In genomic region chr3:186599785-186600166, GRCh38 we compare ENCODE assay signal across 26 cellular contexts. TPM values are rescaled to one million over a fixed set of nuclear protein-coding genes. Genes with fewer than 3 reads are reported as not detected.
DNase-seq lines count a peak whose midpoint lies in the region; ATAC-seq, FAIRE-seq and TF ChIP-seq lines count a peak whose summit lies in the region.
"Had no signal": no experiment of that assay in that cellular context is flagged by ENCODE, and none has a peak within 500 bp of the region (broad histone marks: within the 10 kb centered on the region; RNA-seq: fewer than 3 reads in every experiment).

No MANE protein-coding gene starts in this region.

- no peak overlapping the region for H3K4me3 Mint-ChIP-seq in Caco-2 (ENCODE audit: unreplicated experiment)
- H3K4me3 Mint-ChIP-seq in activated T-helper 1 cell treated with anti-CD3 and anti-CD28 coated beads, Interleukin-12 subunit alpha, Interleukin-12 subunit beta, Interleukin-2, Interleukin-4 antibody, amounts not matched to agents 30 ng/mL and 10 ng/mL and 1 ng/mL, durations not matched to agents 14 hours and 24 hours and 36 hours, result no peak overlapping the region
- H3K4me3 Mint-ChIP-seq: CD14-positive monocyte; CD8-positive, alpha-beta memory T cell had no signal

- DNase-seq in Caco-2, result no peak
- DNase-seq in K562 (ENCODE audit: extremely low read depth in 1 of 4, low spot score in 3 of 4), result no peak
- no peak for DNase-seq in activated T-helper 1 cell treated with anti-CD3 and anti-CD28 coated beads, Interleukin-12 subunit alpha, Interleukin-12 subunit beta, Interleukin-2, Interleukin-4 antibody, amounts not matched to agents 30 ng/mL and 10 ng/mL and 1 ng/mL, durations not matched to agents 14 hours and 24 hours and 36 hours (ENCODE audit: low spot score)
- DNase-seq: 8988T; BE2C; CD8-positive, alpha-beta memory T cell; DMS153; DND-41; Karpas-422; MV-4-11; NCI-H1105 treated with DMSO at 0.1 percent for 48 hours; NCI-H146; NCI-H1930; NCI-H2107; NCI-H446; NCI-H524 treated with DMSO at 0.1 percent for 48 hours; NCI-H774; SIG-M5 had no signal

- WGBS in K562 (ENCODE audit: insufficient coverage, low coverage, missing lambda C conversion rate), result 68% methylated on average over 2 of the region's 2 CpGs
- 41% methylated on average over 2 of the region's 2 CpGs for WGBS in liver

- H3K27ac Mint-ChIP-seq in Caco-2 (ENCODE audit: unreplicated experiment), result peak overlapping the region; percentile 96
- H3K27ac Mint-ChIP-seq in activated T-helper 1 cell treated with anti-CD3 and anti-CD28 coated beads, Interleukin-12 subunit alpha, Interleukin-12 subunit beta, Interleukin-2, Interleukin-4 antibody, amounts not matched to agents 30 ng/mL and 10 ng/mL and 1 ng/mL, durations not matched to agents 14 hours and 24 hours and 36 hours, result no peak overlapping the region
- H3K27ac Mint-ChIP-seq: CD14-positive monocyte; CD8-positive, alpha-beta memory T cell had no signal

- TSS peak; percentile 73 for BruUV-seq in Caco-2 (replicated peaks; lab: Mats Ljungman, UMichigan)
- BruUV-seq in K562 (replicated peaks; lab: Mats Ljungman, UMichigan), result no TSS peak

- H3K9ac ChIP-seq in K562 (ENCODE audit: insufficient read depth in 1 of 2, low read depth in 2 of 2, low read length in 2 of 2) (no peak overlapping the region), liver (ENCODE audit: low read depth in 1 of 2, low read length in 2 of 2) (peak overlapping the region; percentile 25 to 57)

- POLR2A ChIA-PET in Caco-2 (lab: Charles Lee) (interaction anchor here (1.0 kb wide), 1 partner anchor 30 kb away, joined by 4 read pairs; the partner anchor contains the start of gene DNAJB11), K562 (lab: Yijun Ruan, JAX) (interaction anchor here (0.8 to 1.0 kb wide), 3 partner anchors 10 to 185 kb away, joined by 3 read pairs; no protein-coding TSS in a partner anchor)

- no peaks in the 10 kb centered on the region for H3K27me3 Mint-ChIP-seq in Caco-2 (ENCODE audit: insufficient read depth, unreplicated experiment)
- peaks cover 5% of the 10 kb centered on the region for H3K27me3 Mint-ChIP-seq in activated T-helper 1 cell treated with anti-CD3 and anti-CD28 coated beads, Interleukin-12 subunit alpha, Interleukin-12 subunit beta, Interleukin-2, Interleukin-4 antibody, amounts not matched to agents 30 ng/mL and 10 ng/mL and 1 ng/mL, durations not matched to agents 14 hours and 24 hours and 36 hours (ENCODE audit: insufficient read depth)

- no peaks in the 10 kb centered on the region for H3K27me3 ChIP-seq in Caco-2 (replicated peaks; ENCODE audit: control insufficient read depth, insufficient read depth, low read length)
- H3K27me3 ChIP-seq in K562 (ENCODE audit: control insufficient read depth in 2 of 2, insufficient read depth in 2 of 2, low read length in 2 of 2), result no peaks in the 10 kb centered on the region
- H3K27me3 ChIP-seq in liver (ENCODE audit: control insufficient read depth in 4 of 4, insufficient read depth in 4 of 4, low read length in 3 of 4), result no peaks in the 10 kb centered on the region
- H3K27me3 ChIP-seq: BE2C had no signal

- H3K4me1 Mint-ChIP-seq in Caco-2 (ENCODE audit: low read depth, unreplicated experiment), result peaks cover 70% of the 10 kb centered on the region
- H3K4me1 Mint-ChIP-seq in activated T-helper 1 cell treated with anti-CD3 and anti-CD28 coated beads, Interleukin-12 subunit alpha, Interleukin-12 subunit beta, Interleukin-2, Interleukin-4 antibody, amounts not matched to agents 30 ng/mL and 10 ng/mL and 1 ng/mL, durations not matched to agents 14 hours and 24 hours and 36 hours (ENCODE audit: low read depth), result no peaks in the 10 kb centered on the region
- H3K4me1 Mint-ChIP-seq: CD8-positive, alpha-beta memory T cell had no signal

- no peak overlapping the region for H3K4me2 ChIP-seq in K562 (ENCODE audit: insufficient read depth, low read length)

- CTCF ChIA-PET in Caco-2 (lab: Charles Lee) (interaction anchor here (0.9 kb wide), 2 partner anchors 15 to 17 kb away, joined by 3 to 5 read pairs; no protein-coding TSS in a partner anchor), K562 (lab: Yijun Ruan, JAX; ENCODE audit: low intra/inter-chr PET ratio) (no interaction called here)

- H3K4me3 ChIP-seq in Caco-2 (ENCODE audit: low read depth, low read length), result no peak overlapping the region
- H3K4me3 ChIP-seq in K562, result no peak overlapping the region
- H3K4me3 ChIP-seq in liver (ENCODE audit: low read depth in 1 of 3, low read length in 3 of 3), result peak overlapping the region in 1 of 3 donors; percentile 15

- in situ Hi-C loops in K562 (cut with MboI), result no loop called here

- H3K9me3 ChIP-seq in Caco-2, result no peaks in the 10 kb centered on the region
- no peaks in the 10 kb centered on the region for H3K9me3 ChIP-seq in K562 (replicated peaks; ENCODE audit: control insufficient read depth, insufficient read depth, low read depth, low read length)
- H3K9me3 ChIP-seq in liver (ENCODE audit: control insufficient read depth in 4 of 4, low read length in 3 of 4), result no peaks in the 10 kb centered on the region
- H3K9me3 ChIP-seq: BE2C had no signal

- no peaks in the 10 kb centered on the region for H3K9me3 Mint-ChIP-seq in Caco-2 (ENCODE audit: unreplicated experiment)
- H3K9me3 Mint-ChIP-seq in activated T-helper 1 cell treated with anti-CD3 and anti-CD28 coated beads, Interleukin-12 subunit alpha, Interleukin-12 subunit beta, Interleukin-2, Interleukin-4 antibody, amounts not matched to agents 30 ng/mL and 10 ng/mL and 1 ng/mL, durations not matched to agents 14 hours and 24 hours and 36 hours, result no peaks in the 10 kb centered on the region
- H3K9me3 Mint-ChIP-seq: CD8-positive, alpha-beta memory T cell had no signal

- no peak for TF ChIP-seq POLR2A in K562 (conservative IDR thresholded peaks at IDR 0.05)

- no peak for TF ChIP-seq EP300 in K562 (IDR thresholded peaks at IDR 0.05; ENCODE audit: low read length)

- no peak for FAIRE-seq in K562 (lab: Jason Lieb, UNC)
- FAIRE-seq: GM19239, RCC 7860 had no signal

- H3K9me1 ChIP-seq in K562 (ENCODE audit: control insufficient read depth, insufficient read depth, low read length), result no peaks in the 10 kb centered on the region

- no peaks in the 10 kb centered on the region for H3K79me2 ChIP-seq in K562 (ENCODE audit: control insufficient read depth, insufficient read depth, low read length)

- H2AFZ ChIP-seq in K562 (ENCODE audit: low read depth, low read length), result no peak overlapping the region

- H3K4me1 ChIP-seq in Caco-2 (peaks cover 75% of the 10 kb centered on the region), K562 (replicated peaks in 1 of 2; ENCODE audit: control insufficient read depth in 2 of 2, insufficient read depth in 2 of 2, low read length in 2 of 2) (peaks cover 6 to 14% of the 10 kb centered on the region in 2 experiments), liver (ENCODE audit: control insufficient read depth in 4 of 4, insufficient read depth in 4 of 4, low read length in 3 of 4) (peaks cover 16 to 70% (median 51%) of the 10 kb centered on the region in 4 donors)
- H3K4me1 ChIP-seq: BE2C had no signal

- H3K36me3 ChIP-seq in Caco-2 (ENCODE audit: control insufficient read depth, insufficient read depth, low read length), result no peaks in the 10 kb centered on the region
- H3K36me3 ChIP-seq in K562 (ENCODE audit: control insufficient read depth, insufficient read depth, low read length), result no peaks in the 10 kb centered on the region
- no peaks in the 10 kb centered on the region for H3K36me3 ChIP-seq in liver (ENCODE audit: control insufficient read depth in 4 of 4, insufficient read depth in 3 of 4, low read depth in 1 of 4, low read length in 3 of 4)
- H3K36me3 ChIP-seq: BE2C had no signal

- intact Hi-C loops in Caco-2 (cut with micrococcal nuclease; ENCODE audit: unreplicated experiment), result loop anchor here (1.0 kb wide), 2 partner anchors 9 to 13 kb away; no protein-coding TSS in a partner anchor
- intact Hi-C loops in K562 (cut with micrococcal nuclease), result no loop called here
- intact Hi-C loops in activated T-helper 1 cell treated with anti-CD3 and anti-CD28 coated beads, Interleukin-12 subunit alpha, Interleukin-12 subunit beta, Interleukin-2, Interleukin-4 antibody, amounts not matched to agents 30 ng/mL and 10 ng/mL and 1 ng/mL, durations not matched to agents 14 hours and 24 hours and 36 hours (cut with micrococcal nuclease), result no loop called here

- H3K27ac ChIP-seq in K562 (ENCODE audit: extremely low read depth, low read depth, low read length), result no peak overlapping the region
- H3K27ac ChIP-seq in liver (ENCODE audit: low read depth in 1 of 2, low read length in 2 of 2), result peak overlapping the region; percentile 78 to 84

- peaks cover 20% of the 10 kb centered on the region for H3K36me3 Mint-ChIP-seq in Caco-2 (ENCODE audit: insufficient read depth, unreplicated experiment)
- no peaks in the 10 kb centered on the region for H3K36me3 Mint-ChIP-seq in activated T-helper 1 cell treated with anti-CD3 and anti-CD28 coated beads, Interleukin-12 subunit alpha, Interleukin-12 subunit beta, Interleukin-2, Interleukin-4 antibody, amounts not matched to agents 30 ng/mL and 10 ng/mL and 1 ng/mL, durations not matched to agents 14 hours and 24 hours and 36 hours (ENCODE audit: low read depth)
- H3K36me3 Mint-ChIP-seq: CD14-positive monocyte; CD8-positive, alpha-beta memory T cell had no signal

- TF ChIP-seq RAD21 in K562 (CRISPR knock-in tag; conservative IDR thresholded peaks at IDR 0.05 in 1 of 2, IDR thresholded peaks at IDR 0.05 in 1 of 2), result no peak
- no peak for TF ChIP-seq RAD21 in liver (IDR thresholded peaks at IDR 0.05)

- H4K20me1 ChIP-seq in K562 (replicated peaks; ENCODE audit: control insufficient read depth, insufficient read depth, low read length), result no peaks in the 10 kb centered on the region

- no peak for TF ChIP-seq CTCF in Caco-2 (IDR thresholded peaks at IDR 0.05; ENCODE audit: insufficient read depth in 1 of 2, low read depth in 1 of 2, low read length in 1 of 2, severe bottlenecking in 1 of 2, unreplicated experiment in 1 of 2)
- TF ChIP-seq CTCF in K562 (IDR thresholded peaks at IDR 0.05 in 2 of 3, conservative IDR thresholded peaks at IDR 0.05 in 1 of 3; ENCODE audit: insufficient read depth in 2 of 3, low read depth in 1 of 3, low read length in 3 of 3), result no peak
- TF ChIP-seq CTCF in liver (IDR thresholded peaks at IDR 0.05; ENCODE audit: low read depth, low read length, missing input control), result no peak

- ATAC-seq in K562 (peak; percentile 15), GM21529 (IDR thresholded peaks at IDR 0.05; ENCODE audit: unreplicated experiment) (no peak), HG02884 (IDR thresholded peaks at IDR 0.05; ENCODE audit: unreplicated experiment) (no peak)

RNA-seq across cellular contexts. Expression of gene AHSG, which starts 13.1 kb away (rescaled TPM):
- total RNA-seq in Caco-2 (2022) (222 and 237 TPM in 2 replicates), K562 (2014; rRNA removed) (not detected in 2 replicates), K562 (2014; rRNA removed; fragmentation: Illumina TruSeq; extraction: Trizol) (not detected in 2 replicates), K562 (2015; rRNA removed; fragmentation: Illumina TruSeq; extraction: Trizol) (not detected in 2 replicates), K562 (2021) (0.69 and 1.2 TPM in 2 replicates), liver (1,000 to 10,000 TPM in 1 of 2 donors, 100 to 1,000 TPM in 1; 965 to 4,470 TPM)
- total RNA-seq in K562 (2011; cell fraction: chromatin; rRNA removed; ENCODE audit: low replicate concordance), result not detected in 2 replicates
- total RNA-seq in K562 (2011; cell fraction: nucleolus; rRNA removed), result not detected in 2 replicates
- not detected in 2 replicates for total RNA-seq in K562 (2011; cell fraction: nucleoplasm; rRNA removed)
- polyA plus RNA-seq in K562 (2011; rRNA removed) (not detected in 2 replicates), K562 (2014; fragmentation: Illumina TruSeq; extraction: Trizol) (not detected in 2 replicates), K562 (2014; fragmentation: Nextera tagmentation; extraction: Ambion mirVana) (not detected), K562 (2014; rRNA removed) (not detected in 2 replicates), liver (1,000 to 10,000 TPM; 1,784 to 2,316 TPM)
- polyA plus RNA-seq in K562 (2011; cell fraction: cytosol; rRNA removed), result not detected in 2 replicates
- polyA plus RNA-seq in K562 (2011; cell fraction: nucleus; rRNA removed), result 0.14 TPM in 1 of 2 replicates, not detected in the other
- 0.06 TPM in 1 of 2 replicates, not detected in the other for polyA plus RNA-seq in K562 (2012)
- not detected in 2 replicates for polyA minus RNA-seq in K562 (2011; rRNA and poly(A)+ RNA removed)
- polyA minus RNA-seq in K562 (2011; cell fraction: cytosol; rRNA and poly(A)+ RNA removed), result 27.8 TPM in 1 of 2 replicates, not detected in the other
- not detected in 2 replicates for polyA minus RNA-seq in K562 (2011; cell fraction: nucleus; rRNA and poly(A)+ RNA removed)
- 0.16 TPM in 1 of 2 replicates, not detected in the other for total RNA-seq in activated T-helper 1 cell treated with anti-CD3 and anti-CD28 coated beads, Interleukin-12 subunit alpha, Interleukin-12 subunit beta, Interleukin-2, Interleukin-4 antibody, amounts not matched to agents 30 ng/mL and 10 ng/mL and 1 ng/mL, durations not matched to agents 14 hours and 24 hours and 36 hours
- total RNA-seq: CD8-positive, alpha-beta memory T cell; H4; M059J had no signal
- polyA plus RNA-seq: CD14-positive monocyte; CD8-positive, alpha-beta memory T cell had no signal

RNA-seq across cellular contexts. Expression of gene DNAJB11, which starts 29.3 kb away (rescaled TPM):
- total RNA-seq in Caco-2 (2022) (93.1 and 95.7 TPM in 2 replicates), K562 (2014; rRNA removed) (68.1 and 71.4 TPM in 2 replicates), K562 (2014; rRNA removed; fragmentation: Illumina TruSeq; extraction: Trizol) (63.8 and 65.7 TPM in 2 replicates), K562 (2015; rRNA removed; fragmentation: Illumina TruSeq; extraction: Trizol) (67.1 and 67.7 TPM in 2 replicates), K562 (2021) (44.4 and 49.3 TPM in 2 replicates), liver (100 to 1,000 TPM in 1 of 2 donors, 10 to 100 TPM in 1; 30.2 to 101 TPM)
- total RNA-seq in K562 (2011; cell fraction: chromatin; rRNA removed; ENCODE audit: low replicate concordance), result 67.7 and 181 TPM in 2 replicates
- total RNA-seq in K562 (2011; cell fraction: nucleolus; rRNA removed), result 41.2 and 54.1 TPM in 2 replicates
- total RNA-seq in K562 (2011; cell fraction: nucleoplasm; rRNA removed), result 96.7 and 127 TPM in 2 replicates
- polyA plus RNA-seq in K562 (2011; rRNA removed) (29.9 and 40.1 TPM in 2 replicates), K562 (2014; fragmentation: Illumina TruSeq; extraction: Trizol) (48.7 and 63.9 TPM in 2 replicates), K562 (2014; fragmentation: Nextera tagmentation; extraction: Ambion mirVana) (10 to 100 TPM; 14.8 to 16.7 TPM), K562 (2014; rRNA removed) (74.7 and 77.0 TPM in 2 replicates), liver (10 to 100 TPM; 44.7 to 67.3 TPM)
- polyA plus RNA-seq in K562 (2011; cell fraction: cytosol; rRNA removed), result 9.7 and 18.6 TPM in 2 replicates
- 30.8 and 40.9 TPM in 2 replicates for polyA plus RNA-seq in K562 (2011; cell fraction: nucleus; rRNA removed)
- 62.1 and 74.3 TPM in 2 replicates for polyA plus RNA-seq in K562 (2012)
- polyA minus RNA-seq in K562 (2011; rRNA and poly(A)+ RNA removed), result 31.1 and 34.9 TPM in 2 replicates
- 15.9 and 17.4 TPM in 2 replicates for polyA minus RNA-seq in K562 (2011; cell fraction: cytosol; rRNA and poly(A)+ RNA removed)
- 25.2 and 45.9 TPM in 2 replicates for polyA minus RNA-seq in K562 (2011; cell fraction: nucleus; rRNA and poly(A)+ RNA removed)
- total RNA-seq in activated T-helper 1 cell treated with anti-CD3 and anti-CD28 coated beads, Interleukin-12 subunit alpha, Interleukin-12 subunit beta, Interleukin-2, Interleukin-4 antibody, amounts not matched to agents 30 ng/mL and 10 ng/mL and 1 ng/mL, durations not matched to agents 14 hours and 24 hours and 36 hours, result 71.0 and 75.8 TPM in 2 replicates

RNA-seq across cellular contexts. Expression of gene TBCCD1, which starts 32.6 kb away (rescaled TPM):
- total RNA-seq in Caco-2 (2022), result 14.5 and 14.7 TPM in 2 replicates
- total RNA-seq in K562 (2011; cell fraction: chromatin; rRNA removed; ENCODE audit: low replicate concordance), result 37.8 and 39.7 TPM in 2 replicates
- total RNA-seq in K562 (2011; cell fraction: nucleolus; rRNA removed), result 15.2 and 19.1 TPM in 2 replicates
- 20.8 and 22.1 TPM in 2 replicates for total RNA-seq in K562 (2011; cell fraction: nucleoplasm; rRNA removed)
- total RNA-seq in K562 (2014; rRNA removed), result 17.7 and 22.7 TPM in 2 replicates
- total RNA-seq in K562 (2014; rRNA removed; fragmentation: Illumina TruSeq; extraction: Trizol), result 26.2 and 26.8 TPM in 2 replicates
- total RNA-seq in K562 (2015; rRNA removed; fragmentation: Illumina TruSeq; extraction: Trizol), result 21.1 and 21.2 TPM in 2 replicates
- 18.4 and 20.9 TPM in 2 replicates for total RNA-seq in K562 (2021)
- 26.0 and 31.1 TPM in 2 replicates for polyA plus RNA-seq in K562 (2011; rRNA removed)
- polyA plus RNA-seq in K562 (2011; cell fraction: cytosol; rRNA removed), result 22.3 and 24.5 TPM in 2 replicates
- 25.8 and 29.2 TPM in 2 replicates for polyA plus RNA-seq in K562 (2011; cell fraction: nucleus; rRNA removed)
- polyA plus RNA-seq in K562 (2012), result 12.0 and 15.4 TPM in 2 replicates
- polyA plus RNA-seq in K562 (2014; fragmentation: Illumina TruSeq; extraction: Trizol), result 18.4 and 22.2 TPM in 2 replicates
- polyA plus RNA-seq in K562 (2014; fragmentation: Nextera tagmentation; extraction: Ambion mirVana), result 10 to 100 TPM; 18.9 to 21.4 TPM
- polyA plus RNA-seq in K562 (2014; rRNA removed), result 16.2 and 17.9 TPM in 2 replicates
- polyA minus RNA-seq in K562 (2011; rRNA and poly(A)+ RNA removed), result 37.0 and 46.7 TPM in 2 replicates
- 10.2 and 16.4 TPM in 2 replicates for polyA minus RNA-seq in K562 (2011; cell fraction: cytosol; rRNA and poly(A)+ RNA removed)
- polyA minus RNA-seq in K562 (2011; cell fraction: nucleus; rRNA and poly(A)+ RNA removed), result 14.7 and 22.3 TPM in 2 replicates
- 10 to 100 TPM; 15.5 to 16.2 TPM for total RNA-seq in liver
- polyA plus RNA-seq in liver, result 1 to 10 TPM; 4.9 to 5.6 TPM
- 17.7 and 19.2 TPM in 2 replicates for total RNA-seq in activated T-helper 1 cell treated with anti-CD3 and anti-CD28 coated beads, Interleukin-12 subunit alpha, Interleukin-12 subunit beta, Interleukin-2, Interleukin-4 antibody, amounts not matched to agents 30 ng/mL and 10 ng/mL and 1 ng/mL, durations not matched to agents 14 hours and 24 hours and 36 hours

RNA-seq across cellular contexts. Expression of gene FETUB, which starts 40.4 kb away (rescaled TPM):
- 0.30 TPM in 1 of 2 replicates, not detected in the other for total RNA-seq in Caco-2 (2022)
- total RNA-seq in K562 (2011; cell fraction: chromatin; rRNA removed; ENCODE audit: low replicate concordance), result not detected in 2 replicates
- total RNA-seq in K562 (2011; cell fraction: nucleolus; rRNA removed), result not detected in 2 replicates
- total RNA-seq in K562 (2011; cell fraction: nucleoplasm; rRNA removed), result not detected in 2 replicates
- total RNA-seq in K562 (2014; rRNA removed), result not detected in 2 replicates
- not detected in 2 replicates for total RNA-seq in K562 (2014; rRNA removed; fragmentation: Illumina TruSeq; extraction: Trizol)
- not detected in 2 replicates for total RNA-seq in K562 (2015; rRNA removed; fragmentation: Illumina TruSeq; extraction: Trizol)
- total RNA-seq in K562 (2021), result not detected in 2 replicates
- not detected in 2 replicates for polyA plus RNA-seq in K562 (2011; rRNA removed)
- not detected in 2 replicates for polyA plus RNA-seq in K562 (2011; cell fraction: cytosol; rRNA removed)
- not detected in 2 replicates for polyA plus RNA-seq in K562 (2011; cell fraction: nucleus; rRNA removed)
- polyA plus RNA-seq in K562 (2012), result not detected in 2 replicates
- not detected in 2 replicates for polyA plus RNA-seq in K562 (2014; fragmentation: Illumina TruSeq; extraction: Trizol)
- not detected for polyA plus RNA-seq in K562 (2014; fragmentation: Nextera tagmentation; extraction: Ambion mirVana)
- polyA plus RNA-seq in K562 (2014; rRNA removed), result not detected in 2 replicates
- polyA minus RNA-seq in K562 (2011; rRNA and poly(A)+ RNA removed), result not detected in 2 replicates
- not detected in 2 replicates for polyA minus RNA-seq in K562 (2011; cell fraction: cytosol; rRNA and poly(A)+ RNA removed)
- polyA minus RNA-seq in K562 (2011; cell fraction: nucleus; rRNA and poly(A)+ RNA removed), result not detected in 2 replicates
- 10 to 100 TPM in 1 of 2 donors, 1 to 10 TPM in 1; 3.1 to 10.8 TPM for total RNA-seq in liver
- 10 to 100 TPM in 1 of 2 donors, 1 to 10 TPM in 1; 8.0 to 28.6 TPM for polyA plus RNA-seq in liver
- total RNA-seq in activated T-helper 1 cell treated with anti-CD3 and anti-CD28 coated beads, Interleukin-12 subunit alpha, Interleukin-12 subunit beta, Interleukin-2, Interleukin-4 antibody, amounts not matched to agents 30 ng/mL and 10 ng/mL and 1 ng/mL, durations not matched to agents 14 hours and 24 hours and 36 hours, result not detected in 2 replicates
- total RNA-seq: CD8-positive, alpha-beta memory T cell; H4; M059J had no signal
- polyA plus RNA-seq: CD14-positive monocyte; CD8-positive, alpha-beta memory T cell had no signal

RNA-seq across cellular contexts. Expression of gene CRYGS, which starts 55.6 kb away (rescaled TPM):
- 1.6 and 3.2 TPM in 2 replicates for total RNA-seq in Caco-2 (2022)
- 11.2 and 13.2 TPM in 2 replicates for total RNA-seq in K562 (2011; cell fraction: chromatin; rRNA removed; ENCODE audit: low replicate concordance)
- 5.3 and 6.4 TPM in 2 replicates for total RNA-seq in K562 (2011; cell fraction: nucleolus; rRNA removed)
- total RNA-seq in K562 (2011; cell fraction: nucleoplasm; rRNA removed), result 6.7 and 10.9 TPM in 2 replicates
- 2.1 and 3.8 TPM in 2 replicates for total RNA-seq in K562 (2014; rRNA removed)
- total RNA-seq in K562 (2014; rRNA removed; fragmentation: Illumina TruSeq; extraction: Trizol), result 2.0 and 2.4 TPM in 2 replicates
- total RNA-seq in K562 (2015; rRNA removed; fragmentation: Illumina TruSeq; extraction: Trizol), result 1.8 and 1.9 TPM in 2 replicates
- total RNA-seq in K562 (2021), result 1.5 and 1.6 TPM in 2 replicates
- 3.5 and 5.5 TPM in 2 replicates for polyA plus RNA-seq in K562 (2011; rRNA removed)
- 0.46 and 2.0 TPM in 2 replicates for polyA plus RNA-seq in K562 (2011; cell fraction: cytosol; rRNA removed)
- polyA plus RNA-seq in K562 (2011; cell fraction: nucleus; rRNA removed), result 21.0 and 26.9 TPM in 2 replicates
- 1.2 and 4.0 TPM in 2 replicates for polyA plus RNA-seq in K562 (2012)
- 1.0 and 1.8 TPM in 2 replicates for polyA plus RNA-seq in K562 (2014; fragmentation: Illumina TruSeq; extraction: Trizol)
- 1 to 10 TPM; 1.9 to 2.0 TPM for polyA plus RNA-seq in K562 (2014; fragmentation: Nextera tagmentation; extraction: Ambion mirVana)
- 3.0 and 3.7 TPM in 2 replicates for polyA plus RNA-seq in K562 (2014; rRNA removed)
- 3.3 and 4.4 TPM in 2 replicates for polyA minus RNA-seq in K562 (2011; rRNA and poly(A)+ RNA removed)
- 2.1 TPM in 1 of 2 replicates, not detected in the other for polyA minus RNA-seq in K562 (2011; cell fraction: cytosol; rRNA and poly(A)+ RNA removed)
- polyA minus RNA-seq in K562 (2011; cell fraction: nucleus; rRNA and poly(A)+ RNA removed), result 6.7 and 11.4 TPM in 2 replicates
- total RNA-seq in liver, result 1 to 10 TPM; 1.2 to 3.6 TPM
- polyA plus RNA-seq in liver, result 1 to 10 TPM in 1 of 2 donors, under 1 TPM in 1; 0.53 to 1.2 TPM
- 3.2 TPM in 2 replicates for total RNA-seq in activated T-helper 1 cell treated with anti-CD3 and anti-CD28 coated beads, Interleukin-12 subunit alpha, Interleukin-12 subunit beta, Interleukin-2, Interleukin-4 antibody, amounts not matched to agents 30 ng/mL and 10 ng/mL and 1 ng/mL, durations not matched to agents 14 hours and 24 hours and 36 hours
- polyA plus RNA-seq: CD8-positive, alpha-beta memory T cell had no signal

Comparison
In these comparisons a context has a peak if more than half of its experiments do, and no peak if none do; other contexts are left out.
1. H3K9ac ChIP-seq: peak in liver (2 of 2); none in K562 (0 of 2).
2. RNA of gene AHSG, which starts 13.1 kb away (total RNA-seq): 965 to 4,470 TPM in liver and 222 to 237 TPM in Caco-2; 0.16 TPM in activated T-helper 1 cell treated with anti-CD3 and anti-CD28 coated beads, Interleukin-12 subunit alpha, Interleukin-12 subunit beta, Interleukin-2, Interleukin-4 antibody, amounts not matched to agents 30 ng/mL and 10 ng/mL and 1 ng/mL, durations not matched to agents 14 hours and 24 hours and 36 hours and 0.69 to 1.2 TPM in K562; every median in the first group is over 100 times any median in the second.